9 cellular contexts compared by ENCODE assay signal in genomic region chr10:52502237-52502636, GRCh38.
"Had no signal": no experiment of that assay in that cellular context is flagged by ENCODE, and none has a peak within 500 bp of the region (broad histone marks: within the 10 kb centered on the region; RNA-seq: fewer than 3 reads in every experiment).

No MANE protein-coding gene starts in this region.

- H3K9me3 ChIP-seq: HAP-1 had no signal

- H3K4me3 ChIP-seq: GM23248, HAP-1, K562 had no signal

- H3K36me3 ChIP-seq: HAP-1 had no signal

- DNase-seq: GM23248, GOT3, H7, HFFc6 had no signal

- H3K27ac ChIP-seq: GM23248, HL-60 had no signal

- H3K4me1 ChIP-seq: HAP-1 had no signal

- ATAC-seq: HCT116, HepG2, K562 had no signal

- H2AFZ ChIP-seq: GM23248 had no signal

- H3K9ac ChIP-seq: GM23248 had no signal

- FAIRE-seq: HepG2, K562 had no signal
